ENCODE assay signal across 15 cellular contexts in genomic region chr6:63476302-63476701, GRCh38.
DNase-seq lines count a peak whose midpoint lies in the region; ATAC-seq and TF ChIP-seq lines count a peak whose summit lies in the region.
"Had no signal": no experiment of that assay in that cellular context is flagged by ENCODE, and none has a peak within 500 bp of the region (broad histone marks: within the 10 kb centered on the region; RNA-seq: fewer than 3 reads in every experiment).

No MANE protein-coding gene starts in this region.

- peak overlapping the region; percentile 10 to 73 (median 27) for H3K9ac ChIP-seq in skeletal muscle tissue (ENCODE audit: low read depth in 1 of 3, low read length in 3 of 3)
- H3K9ac ChIP-seq: BLaER1 had no signal

- H3K27me3 Mint-ChIP-seq in activated T-cell treated with anti-CD3 and anti-CD28 coated beads, Interleukin-2, amount 50 U/mL, for 24 hours = peaks cover 3% of the 10 kb centered on the region
- peaks cover 3% of the 10 kb centered on the region for H3K27me3 Mint-ChIP-seq in chondrocyte (ENCODE audit: low read depth)

- intact Hi-C loops in Right ventricle myocardium superior (cut with DNase I) = no loop called here
- intact Hi-C loops in right cardiac atrium (cut with DNase I) = no loop called here
- intact Hi-C loops in heart right ventricle (cut with DNase I) = no loop called here

- no peak overlapping the region for H3K27ac ChIP-seq in right cardiac atrium (ENCODE audit: low read length)
- peak overlapping the region in 6 of 10 donors; percentile 5 to 69 (median 40) for H3K27ac ChIP-seq in heart right ventricle
- H3K27ac ChIP-seq in skeletal muscle tissue (ENCODE audit: low read depth, low read length) = peak overlapping the region; percentile 98
- H3K27ac ChIP-seq: BLaER1 had no signal

- H3K27me3 ChIP-seq in right cardiac atrium (ENCODE audit: control insufficient read depth, insufficient read depth) (no peaks in the 10 kb centered on the region), heart right ventricle (no peaks in the 10 kb centered on the region), skeletal muscle tissue (ENCODE audit: control insufficient read depth in 3 of 3, insufficient read depth in 3 of 3, low read length in 3 of 3) (no peaks in the 10 kb centered on the region)
- H3K27me3 ChIP-seq: BLaER1 had no signal

- DNase-seq in Right ventricle myocardium superior = no peak
- no peak for DNase-seq in right cardiac atrium
- DNase-seq in NB4 (ENCODE audit: low read depth) = peak; percentile 22
- DNase-seq in heart right ventricle = peak in 1 of 2 donors; percentile 12
- no peak for DNase-seq in activated T-cell treated with anti-CD3 and anti-CD28 coated beads, Interleukin-2, amount 50 U/mL, for 24 hours
- no peak for DNase-seq in chondrocyte (ENCODE audit: low spot score)
- DNase-seq in GM19240 (ENCODE audit: insufficient read length, low spot score) = no peak
- DNase-seq: activated CD4-positive, CD25-positive, alpha-beta regulatory T cell treated with anti-CD3 and anti-CD28 coated beads, Interleukin-2, amount 50 U/mL, for 72 hours; activated CD8-positive, alpha-beta memory T cell treated with anti-CD3 and anti-CD28 coated beads, Interleukin-2, amount 10 ng/mL, durations not matched to agents 7 days and 5 days; activated gamma-delta T cell treated with Interleukin-2 at 50 U/mL for 16 hours; NCI-H1048; NCI-H446; T-helper 2 cell had no signal

- no peak overlapping the region for H3K4me3 Mint-ChIP-seq in activated T-cell treated with anti-CD3 and anti-CD28 coated beads, Interleukin-2, amount 50 U/mL, for 24 hours
- H3K4me3 Mint-ChIP-seq in chondrocyte (ENCODE audit: unreplicated experiment) = no peak overlapping the region
- H3K4me3 Mint-ChIP-seq: activated CD8-positive, alpha-beta memory T cell treated with anti-CD3 and anti-CD28 coated beads, Interleukin-2, amount 10 ng/mL, durations not matched to agents 7 days and 5 days had no signal

- H3K36me3 ChIP-seq in heart right ventricle = no peaks in the 10 kb centered on the region
- H3K36me3 ChIP-seq in skeletal muscle tissue (ENCODE audit: control insufficient read depth in 3 of 3, insufficient read depth in 3 of 3, low read length in 3 of 3) = no peaks in the 10 kb centered on the region
- H3K36me3 ChIP-seq: BLaER1 had no signal

- peak; percentile 24 for TF ChIP-seq CTCF in NB4 (IDR thresholded peaks at IDR 0.05; ENCODE audit: low read depth, low read length)
- peak in 1 of 9 donors; percentile 17 for TF ChIP-seq CTCF in heart right ventricle (IDR thresholded peaks at IDR 0.05)
- no peak for TF ChIP-seq CTCF in chondrocyte (IDR thresholded peaks at IDR 0.05)

- H3K4me1 ChIP-seq in right cardiac atrium (ENCODE audit: control insufficient read depth, insufficient read depth, low read length) = peaks cover 2% of the 10 kb centered on the region
- H3K4me1 ChIP-seq in heart right ventricle = peaks cover 0 to 16% (median 3%) of the 10 kb centered on the region in 9 donors
- peaks cover 0 to 11% (median 0%) of the 10 kb centered on the region in 3 donors for H3K4me1 ChIP-seq in skeletal muscle tissue (ENCODE audit: control insufficient read depth in 3 of 3, insufficient read depth in 3 of 3, low read length in 3 of 3)
- H3K4me1 ChIP-seq: BLaER1 had no signal

- H3K4me1 Mint-ChIP-seq in activated T-cell treated with anti-CD3 and anti-CD28 coated beads, Interleukin-2, amount 50 U/mL, for 24 hours (ENCODE audit: low read depth) = no peaks in the 10 kb centered on the region
- no peaks in the 10 kb centered on the region for H3K4me1 Mint-ChIP-seq in chondrocyte (ENCODE audit: low read depth)
- H3K4me1 Mint-ChIP-seq: activated CD8-positive, alpha-beta memory T cell treated with anti-CD3 and anti-CD28 coated beads, Interleukin-2, amount 10 ng/mL, durations not matched to agents 7 days and 5 days had no signal

- TF ChIP-seq POLR2A in NB4 (IDR thresholded peaks at IDR 0.05; ENCODE audit: extremely low read depth, insufficient read length) = no peak

- no peaks in the 10 kb centered on the region for H3K9me3 Mint-ChIP-seq in activated T-cell treated with anti-CD3 and anti-CD28 coated beads, Interleukin-2, amount 50 U/mL, for 24 hours
- H3K9me3 Mint-ChIP-seq in chondrocyte (ENCODE audit: low read depth) = peaks cover 3% of the 10 kb centered on the region

- 46% methylated on average over 3 of the region's 3 CpGs for WGBS in right cardiac atrium
- 37 to 45% methylated on average over 3 of the region's 3 CpGs for WGBS in heart right ventricle, 2 donors

- no peak overlapping the region for H3K4me3 ChIP-seq in right cardiac atrium (ENCODE audit: low read length)
- H3K4me3 ChIP-seq in NB4 (ENCODE audit: low read depth, low read length) = no peak overlapping the region
- no peak overlapping the region for H3K4me3 ChIP-seq in heart right ventricle
- H3K4me3 ChIP-seq in skeletal muscle tissue (ENCODE audit: low read length in 3 of 3) = no peak overlapping the region
- H3K4me3 ChIP-seq: BLaER1 had no signal

- H3K9me3 ChIP-seq in right cardiac atrium (ENCODE audit: control insufficient read depth, low read length) (no peaks in the 10 kb centered on the region), heart right ventricle (peaks cover 0 to 9% (median 0%) of the 10 kb centered on the region in 11 donors), skeletal muscle tissue (ENCODE audit: control insufficient read depth in 3 of 3, low read length in 3 of 3) (peaks cover 0 to 3% (median 0%) of the 10 kb centered on the region in 3 donors)
- H3K9me3 ChIP-seq: BLaER1 had no signal

- H3K27ac Mint-ChIP-seq in activated T-cell treated with anti-CD3 and anti-CD28 coated beads, Interleukin-2, amount 50 U/mL, for 24 hours = no peak overlapping the region
- H3K27ac Mint-ChIP-seq in chondrocyte (ENCODE audit: unreplicated experiment) = no peak overlapping the region
- H3K27ac Mint-ChIP-seq: activated CD8-positive, alpha-beta memory T cell treated with anti-CD3 and anti-CD28 coated beads, Interleukin-2, amount 10 ng/mL, durations not matched to agents 7 days and 5 days had no signal

- no peaks in the 10 kb centered on the region for H3K36me3 Mint-ChIP-seq in activated T-cell treated with anti-CD3 and anti-CD28 coated beads, Interleukin-2, amount 50 U/mL, for 24 hours (ENCODE audit: low read depth)
- H3K36me3 Mint-ChIP-seq in chondrocyte (ENCODE audit: low read depth) = no peaks in the 10 kb centered on the region
- H3K36me3 Mint-ChIP-seq: activated CD8-positive, alpha-beta memory T cell treated with anti-CD3 and anti-CD28 coated beads, Interleukin-2, amount 10 ng/mL, durations not matched to agents 7 days and 5 days had no signal

- ATAC-seq in Right ventricle myocardium superior (ENCODE audit: poor library complexity) (peak; percentile 83), right cardiac atrium (no peak), heart right ventricle (peak; percentile 29 to 82 (median 56))
- ATAC-seq: activated CD8-positive, alpha-beta memory T cell treated with anti-CD3 and anti-CD28 coated beads, Interleukin-2, amount 10 ng/mL, durations not matched to agents 7 days and 5 days had no signal

Comparison
In these comparisons a context has a peak if more than half of its experiments do, and no peak if none do; other contexts are left out.
1. ATAC-seq: peak in Right ventricle myocardium superior (single experiment) and heart right ventricle (8 of 8); none in right cardiac atrium (0 of 2).